In genomic region chr21:45981154-45981606, GRCh38 we compare ENCODE assay signal across 1 cellular context.
TF ChIP-seq lines count a peak whose summit lies in the region.

No MANE protein-coding gene starts in this region.

TF ChIP-seq in H1, 55 proteins besides CTCF, POLR2A, EP300 and RAD21 (continued from another document):
- TF ChIP-seq JUND (IDR thresholded peaks at IDR 0.05; ENCODE audit: low read length) (peak; percentile 75), CTBP2 (IDR thresholded peaks at IDR 0.05; ENCODE audit: borderline replicate concordance, insufficient read depth, insufficient read length, low read length) (no peak), BCL11A (IDR thresholded peaks at IDR 0.05; ENCODE audit: low read depth in 2 of 2, low read length in 2 of 2) (no peak), EZH2 (IDR thresholded peaks at IDR 0.05; ENCODE audit: low read depth, low read length, severe bottlenecking) (no peak), TCF12 (IDR thresholded peaks at IDR 0.05; ENCODE audit: low read depth, low read length) (no peak)
